In genomic region chr7:1950623-1951523, GRCh38 we compare ENCODE assay signal across 8 cellular contexts.
DNase-seq lines count a peak whose midpoint lies in the region; ATAC-seq and TF ChIP-seq lines count a peak whose summit lies in the region.

No MANE protein-coding gene starts in this region.

- DNase-seq in DMS153 treated with DMSO at 0.1 percent for 48 hours (lab: John Stamatoyannopoulos, UW; ENCODE audit: unreplicated experiment) (peak; percentile 54), MV-4-11 (lab: John Stamatoyannopoulos, UW) (peak; percentile 79), lung microvascular endothelial cell (ENCODE audit: low read depth in 2 of 2) (peak; percentile 36 to 44), dedifferentiated amniotic fluid mesenchymal stem cell (ENCODE audit: extremely low spot score) (no peak), osteocyte (ENCODE audit: extremely low spot score, unreplicated experiment) (no peak)
- peak; percentile 53 for DNase-seq in activated CD4-positive, alpha-beta memory T cell treated with anti-CD3 and anti-CD28 coated beads for 36 hours

- no peaks in the 10 kb centered on the region for H3K9me3 Mint-ChIP-seq in activated CD4-positive, alpha-beta memory T cell treated with anti-CD3 and anti-CD28 coated beads for 36 hours
- H3K9me3 Mint-ChIP-seq in osteocyte (ENCODE audit: unreplicated experiment), result no peaks in the 10 kb centered on the region

- intact Hi-C loops in activated CD4-positive, alpha-beta memory T cell treated with anti-CD3 and anti-CD28 coated beads for 36 hours (cut with micrococcal nuclease), result no loop called here

- POLR2A ChIA-PET in activated CD4-positive, alpha-beta memory T cell treated with anti-CD3 and anti-CD28 coated beads for 36 hours (lab: Charles Lee), result no interaction called here

- no peaks in the 10 kb centered on the region for H3K27me3 Mint-ChIP-seq in activated CD4-positive, alpha-beta memory T cell treated with anti-CD3 and anti-CD28 coated beads for 36 hours
- no peaks in the 10 kb centered on the region for H3K27me3 Mint-ChIP-seq in osteocyte (ENCODE audit: unreplicated experiment)

- TF ChIP-seq CTCF in osteocyte (IDR thresholded peaks at IDR 0.05), result no peak

- CTCF ChIA-PET in activated CD4-positive, alpha-beta memory T cell treated with anti-CD3 and anti-CD28 coated beads for 36 hours (lab: Charles Lee), result interaction anchor here (1.0 kb wide), 1 partner anchor 29 kb away, joined by 3 read pairs; no protein-coding TSS in a partner anchor

- H3K4me3 Mint-ChIP-seq in activated CD4-positive, alpha-beta memory T cell treated with anti-CD3 and anti-CD28 coated beads for 36 hours, result no peak overlapping the region
- no peak overlapping the region for H3K4me3 Mint-ChIP-seq in osteocyte (ENCODE audit: unreplicated experiment)

- ATAC-seq in HG02798 (IDR thresholded peaks at IDR 0.05; ENCODE audit: poor library complexity, unreplicated experiment), result no peak
- ATAC-seq in GM19463 (IDR thresholded peaks at IDR 0.05; ENCODE audit: unreplicated experiment), result no peak

- peaks cover 2% of the 10 kb centered on the region for H3K36me3 Mint-ChIP-seq in activated CD4-positive, alpha-beta memory T cell treated with anti-CD3 and anti-CD28 coated beads for 36 hours
- no peaks in the 10 kb centered on the region for H3K36me3 Mint-ChIP-seq in osteocyte (ENCODE audit: unreplicated experiment)

- peaks cover 13% of the 10 kb centered on the region for H3K4me1 Mint-ChIP-seq in activated CD4-positive, alpha-beta memory T cell treated with anti-CD3 and anti-CD28 coated beads for 36 hours (ENCODE audit: low read depth)
- peaks cover 4% of the 10 kb centered on the region for H3K4me1 Mint-ChIP-seq in osteocyte (ENCODE audit: unreplicated experiment)

- H3K27ac Mint-ChIP-seq in activated CD4-positive, alpha-beta memory T cell treated with anti-CD3 and anti-CD28 coated beads for 36 hours, result no peak overlapping the region
- no peak overlapping the region for H3K27ac Mint-ChIP-seq in osteocyte (ENCODE audit: unreplicated experiment)

Comparison
In these comparisons a context has a peak if more than half of its experiments do, and no peak if none do; other contexts are left out.
1. DNase-seq: peak in DMS153 treated with DMSO at 0.1 percent for 48 hours (single experiment), MV-4-11 (single experiment), activated CD4-positive, alpha-beta memory T cell treated with anti-CD3 and anti-CD28 coated beads for 36 hours (single experiment) and lung microvascular endothelial cell (2 of 2); none in dedifferentiated amniotic fluid mesenchymal stem cell (single experiment) and osteocyte (single experiment).